Comparison of ENCODE assay signal across 8 cellular contexts in genomic region chr3:129230311-129231019, GRCh38. TPM values are rescaled to one million over a fixed set of nuclear protein-coding genes. Genes with fewer than 3 reads are reported as not detected.
DNase-seq lines count a peak whose midpoint lies in the region; ATAC-seq and TF ChIP-seq lines count a peak whose summit lies in the region.

No MANE protein-coding gene starts in this region.

- no peak overlapping the region for H3K4me3 Mint-ChIP-seq in activated naive CD4-positive, alpha-beta T cell treated with anti-CD3 and anti-CD28 coated beads for 36 hours

- H3K9me3 Mint-ChIP-seq in activated naive CD4-positive, alpha-beta T cell treated with anti-CD3 and anti-CD28 coated beads for 36 hours: no peaks in the 10 kb centered on the region

- peak overlapping the region; percentile 31 for H3K27ac Mint-ChIP-seq in activated naive CD4-positive, alpha-beta T cell treated with anti-CD3 and anti-CD28 coated beads for 36 hours

- no peak for TF ChIP-seq CTCF in coronary artery (IDR thresholded peaks at IDR 0.05)

- CTCF ChIA-PET in activated naive CD4-positive, alpha-beta T cell treated with anti-CD3 and anti-CD28 coated beads for 36 hours (lab: Charles Lee): interaction anchor here (0.6 to 1.9 kb wide), 6 partner anchors 15 to 260 kb away, joined by 3 to 9 read pairs (median 4); partner anchors contain the start of gene COPG1

- peaks cover 17% of the 10 kb centered on the region for H3K4me1 Mint-ChIP-seq in activated naive CD4-positive, alpha-beta T cell treated with anti-CD3 and anti-CD28 coated beads for 36 hours (ENCODE audit: low read depth)

- H3K4me3 ChIP-seq in coronary artery: no peak overlapping the region

- no peaks in the 10 kb centered on the region for H3K27me3 Mint-ChIP-seq in activated naive CD4-positive, alpha-beta T cell treated with anti-CD3 and anti-CD28 coated beads for 36 hours (ENCODE audit: low read depth)

- H3K27ac ChIP-seq in coronary artery: peak overlapping the region in 1 of 2 donors; percentile 63

- DNase-seq in AML-193 (lab: John Stamatoyannopoulos, UW): peak; percentile 99 to 100
- DNase-seq in M059J (ENCODE audit: low read depth): peak; percentile 96
- DNase-seq in activated naive CD4-positive, alpha-beta T cell treated with anti-CD3 and anti-CD28 coated beads for 36 hours: peak; percentile 54
- DNase-seq in kidney tubule cell (ENCODE audit: low spot score): peak; percentile 77
- no peak for DNase-seq in NCI-H146 treated with DMSO at 0.1 percent for 48 hours (lab: John Stamatoyannopoulos, UW; ENCODE audit: unreplicated experiment)
- DNase-seq in 8988T: no peak
- DNase-seq in coronary artery (ENCODE audit: low spot score): no peak

- no peak for ATAC-seq in HG02885 (IDR thresholded peaks at IDR 0.05; ENCODE audit: poor library complexity, unreplicated experiment)

- intact Hi-C loops in activated naive CD4-positive, alpha-beta T cell treated with anti-CD3 and anti-CD28 coated beads for 36 hours (cut with micrococcal nuclease): loop anchor here (2.0 kb wide), 1 partner anchor 48 kb away; the partner anchor contains the start of gene CNBP

- H3K36me3 Mint-ChIP-seq in activated naive CD4-positive, alpha-beta T cell treated with anti-CD3 and anti-CD28 coated beads for 36 hours (ENCODE audit: low read depth): no peaks in the 10 kb centered on the region

RNA-seq across cellular contexts. Expression of gene COPG1, which starts 18.9 kb away (rescaled TPM):
- 203 and 347 TPM in 2 replicates for total RNA-seq in M059J (2014; rRNA removed; shearing (Covaris generic))
- total RNA-seq in activated naive CD4-positive, alpha-beta T cell treated with anti-CD3 and anti-CD28 coated beads for 36 hours: 100 to 1,000 TPM; 125 to 128 TPM

RNA-seq across cellular contexts. Expression of gene CNBP, which starts 46.8 kb away (rescaled TPM):
- total RNA-seq in M059J (2014; rRNA removed; shearing (Covaris generic)): 375 and 380 TPM in 2 replicates
- 100 to 1,000 TPM; 490 to 500 TPM for total RNA-seq in activated naive CD4-positive, alpha-beta T cell treated with anti-CD3 and anti-CD28 coated beads for 36 hours

RNA-seq across cellular contexts. Expression of gene HMCES, which starts 48.2 kb away (rescaled TPM):
- total RNA-seq in M059J (2014; rRNA removed; shearing (Covaris generic)): 41.4 and 46.4 TPM in 2 replicates
- 10 to 100 TPM; 35.0 to 35.8 TPM for total RNA-seq in activated naive CD4-positive, alpha-beta T cell treated with anti-CD3 and anti-CD28 coated beads for 36 hours

Comparison
In these comparisons a context has a peak if more than half of its experiments do, and no peak if none do; other contexts are left out.
1. DNase-seq: peak in AML-193 (2 of 2), M059J (single experiment), activated naive CD4-positive, alpha-beta T cell treated with anti-CD3 and anti-CD28 coated beads for 36 hours (single experiment) and kidney tubule cell (single experiment); none in NCI-H146 treated with DMSO at 0.1 percent for 48 hours (single experiment), 8988T (single experiment) and coronary artery (single experiment).